Comparison of ENCODE assay signal across 8 cellular contexts in the genomic region with DNA sequence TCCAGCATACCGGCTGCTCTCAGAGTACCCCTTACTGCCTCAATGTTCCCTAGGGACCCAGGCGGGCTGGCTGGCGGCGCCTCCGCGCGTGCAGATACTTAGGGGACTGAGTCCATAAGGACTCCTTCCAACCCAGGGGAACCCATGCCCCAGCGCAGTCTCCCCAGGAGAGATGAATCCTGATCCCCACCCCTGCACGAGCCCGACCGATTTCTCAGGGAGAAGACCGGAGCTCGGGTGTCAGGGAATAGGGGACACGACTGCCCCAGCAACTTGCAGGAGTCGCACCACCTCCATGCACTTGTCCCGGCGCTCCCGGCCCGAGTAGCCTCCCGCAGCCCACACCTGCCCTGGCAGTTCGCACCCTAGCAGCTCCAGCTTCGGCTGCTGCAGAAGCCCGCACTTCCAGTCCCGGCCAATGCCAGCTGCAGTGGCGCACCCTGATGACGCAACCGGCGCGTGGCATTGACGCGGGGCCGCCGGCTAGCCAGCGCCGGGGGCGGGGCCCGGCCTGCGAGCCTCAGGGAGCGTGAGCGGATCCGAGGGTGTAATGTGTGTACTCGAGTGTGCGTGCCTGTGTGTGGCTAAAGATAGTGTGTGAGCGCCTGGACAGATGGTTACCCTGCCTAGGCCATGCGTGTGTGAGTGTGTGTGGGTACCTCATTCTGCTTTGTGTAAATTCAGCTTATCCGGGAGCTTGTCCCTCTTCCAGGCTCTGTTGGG. TPM values are rescaled to one million over a fixed set of nuclear protein-coding genes. Genes with fewer than 3 reads are reported as not detected.
DNase-seq lines count a peak whose midpoint lies in the region; ATAC-seq and TF ChIP-seq lines count a peak whose summit lies in the region.

Gene GPAM, minus strand, starts transcription at position 437 of the 723 bp plus-strand sequence. CDS start 1,981 bp downstream, outside the sequence.

- peak within 1 kb of the TSS; percentile 92 for H3K27ac ChIP-seq in psoas muscle
- peak within 1 kb of the TSS; percentile 86 for H3K27ac ChIP-seq in urinary bladder (ENCODE audit: low read depth)

- H3K36me3 ChIP-seq in psoas muscle (ENCODE audit: insufficient read depth in 1 of 2, low read depth in 1 of 2) (peaks cover 0 to 30% of the 10 kb centered on the region in 2 donors), urinary bladder (ENCODE audit: insufficient read depth) (peaks cover under 1% of the 10 kb centered on the region)

- H3K4me3 ChIP-seq in GM12875 (ENCODE audit: low read depth, low read length) (peak within 1 kb of the TSS; percentile 96), psoas muscle (peak within 1 kb of the TSS; percentile 73), urinary bladder (ENCODE audit: low read depth, low read length) (peak within 1 kb of the TSS; percentile 81)

- peaks cover 13% of the 10 kb centered on the region for H3K4me1 ChIP-seq in psoas muscle
- H3K4me1 ChIP-seq in urinary bladder (ENCODE audit: insufficient read depth): no peaks in the 10 kb centered on the region

- H3K27me3 ChIP-seq in psoas muscle (ENCODE audit: insufficient read depth in 3 of 3, low read length in 2 of 3): no peaks in the 10 kb centered on the region

- peak; percentile 95 for ATAC-seq in HG02642 (IDR thresholded peaks at IDR 0.05; ENCODE audit: poor library complexity, unreplicated experiment)
- ATAC-seq in left ventricle myocardium superior: peak; percentile 99
- peak; percentile 98 to 100 (median 99) for ATAC-seq in psoas muscle

- intact Hi-C loops in left ventricle myocardium superior (cut with micrococcal nuclease): loop anchor here (10.0 kb wide), 1 partner anchor 121 kb away; no protein-coding TSS in a partner anchor
- intact Hi-C loops in psoas muscle (cut with DNase I): loop anchor here (5.0 to 10.0 kb wide), 4 partner anchors 119 to 264 kb away; partner anchors contain the start of genes VTI1A (in 2 of the 2) and ZDHHC6 (in 2 of the 2)

- TF ChIP-seq CTCF in GM12875 (IDR thresholded peaks at IDR 0.05; ENCODE audit: borderline replicate concordance, insufficient read depth, low read depth, low read length) (no peak), psoas muscle (IDR thresholded peaks at IDR 0.05) (no peak)

- DNase-seq in NCI-H128 (lab: John Stamatoyannopoulos, UW; ENCODE audit: unreplicated experiment) (peak; percentile 54), T-helper 1 cell (peak; percentile 91 to 97 (median 96)), amygdala (lab: John Stamatoyannopoulos, UW) (peak; percentile 75 to 98 (median 88)), left ventricle myocardium superior (peak; percentile 99), psoas muscle (peak; percentile 95 to 98)

- H3K9me3 ChIP-seq in psoas muscle: peaks cover 5% of the 10 kb centered on the region

- WGBS in psoas muscle, 3 donors: 0% methylated on average over 46 of the region's 46 CpGs
- under 1% methylated on average over 46 of the region's 46 CpGs for WGBS in urinary bladder

RNA-seq across cellular contexts. Expression of gene GPAM, which starts in this region (rescaled TPM):
- total RNA-seq in left ventricle myocardium superior: 25.0 TPM
- 10 to 100 TPM; 10.2 to 20.1 (median 12.6) TPM for total RNA-seq in psoas muscle
- 10 to 100 TPM in 1 of 3 donors, 1 to 10 TPM in 2; 3.2 to 11.9 (median 9.1) TPM for polyA plus RNA-seq in psoas muscle
- 24.9 TPM for total RNA-seq in urinary bladder
- polyA plus RNA-seq in urinary bladder: 29.0 TPM

Comparison
In these comparisons a context has a peak if more than half of its experiments do, and no peak if none do; other contexts are left out.
1. Peak in every context shown above with its lines: DNase-seq, ATAC-seq, H3K4me3 ChIP-seq and H3K27ac ChIP-seq.